ENCODE assay signal across 21 cellular contexts in genomic region chr6:85300581-85300980, GRCh38.
"Had no signal": no experiment of that assay in that cellular context is flagged by ENCODE, and none has a peak within 500 bp of the region (broad histone marks: within the 10 kb centered on the region; RNA-seq: fewer than 3 reads in every experiment).

No MANE protein-coding gene starts in this region.

- ATAC-seq: Panc1, PC-3 had no signal

- FAIRE-seq: HTR-8/SVneo had no signal

- H3K27ac ChIP-seq: RWPE1 had no signal

- DNase-seq: KBM-7; MG63; NCI-H1092; NCI-H1105 treated with DMSO at 0.1 percent for 48 hours; NCI-H1417 treated with DMSO at 0.1 percent for 48 hours; NCI-H146; NCI-H1694 treated with DMSO at 0.1 percent for 48 hours; NCI-H1930; NCI-H2081; NCI-H2107; NCI-H2227 treated with DMSO at 0.1 percent for 48 hours; NCI-H510A; NCI-H524 treated with DMSO at 0.1 percent for 48 hours; NCI-H69; NCI-H774; NK-92 treated with Interleukin-12 subunit alpha and Interleukin-12 subunit beta, amount 100 ng/mL, for 24 hours; PC-3; SHP77 had no signal

- H3K27me3 ChIP-seq: MG63 had no signal

- H3K9me3 ChIP-seq: MG63 had no signal

- H3K36me3 ChIP-seq: MG63 had no signal

- H3K4me3 ChIP-seq: MG63 had no signal
